1 cellular context compared by ENCODE assay signal in the genomic region with DNA sequence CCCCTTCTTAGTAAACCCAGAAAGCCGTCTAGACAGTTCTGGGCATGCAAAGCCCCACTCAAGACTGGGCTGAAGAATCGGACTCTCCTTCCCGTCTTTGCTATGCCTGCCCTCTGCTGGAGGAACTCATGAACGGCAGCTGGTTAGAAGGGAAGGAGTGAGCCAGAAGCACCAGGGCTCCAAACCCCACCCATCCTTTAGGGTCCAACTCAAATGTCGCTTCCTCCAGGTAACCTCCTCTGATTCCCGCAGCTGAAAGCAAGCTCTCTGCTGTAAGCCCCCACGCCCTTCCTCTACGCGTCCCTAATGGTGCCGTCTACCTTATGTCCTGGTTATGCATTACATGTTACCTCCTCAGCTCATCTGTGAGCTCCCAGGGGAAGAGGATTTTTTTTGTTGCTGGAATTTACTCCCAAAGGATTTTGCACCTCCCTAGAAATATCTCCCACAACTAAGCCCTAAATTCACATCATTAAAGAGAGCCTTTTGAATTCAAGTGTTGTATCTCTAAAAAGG.
A peak's percentile ranks its signal among the peaks of the same experiment; 100 is the strongest.
TF ChIP-seq lines count a peak whose summit lies in the region.

No MANE protein-coding gene starts in this region.

TF ChIP-seq in IMR-90, 13 proteins besides CTCF, POLR2A, EP300 and RAD21:
- peak; percentile 92 for TF ChIP-seq SMC3 (IDR thresholded peaks at IDR 0.05; ENCODE audit: low read depth, low read length)
- TF ChIP-seq MAFK (IDR thresholded peaks at IDR 0.05; ENCODE audit: low read depth, low read length), result no peak
- TF ChIP-seq CEBPB (IDR thresholded peaks at IDR 0.05; ENCODE audit: low read depth, low read length), result no peak
- no peak for TF ChIP-seq MAZ (IDR thresholded peaks at IDR 0.05; ENCODE audit: borderline replicate concordance, low read depth, low read length)
- peak; percentile 38; the same call in 1 of the 2 replicates for TF ChIP-seq MXI1 (IDR thresholded peaks at IDR 0.05; ENCODE audit: borderline replicate concordance, low read depth, low read length)
